ENCODE assay signal across 22 cellular contexts in the genomic region with DNA sequence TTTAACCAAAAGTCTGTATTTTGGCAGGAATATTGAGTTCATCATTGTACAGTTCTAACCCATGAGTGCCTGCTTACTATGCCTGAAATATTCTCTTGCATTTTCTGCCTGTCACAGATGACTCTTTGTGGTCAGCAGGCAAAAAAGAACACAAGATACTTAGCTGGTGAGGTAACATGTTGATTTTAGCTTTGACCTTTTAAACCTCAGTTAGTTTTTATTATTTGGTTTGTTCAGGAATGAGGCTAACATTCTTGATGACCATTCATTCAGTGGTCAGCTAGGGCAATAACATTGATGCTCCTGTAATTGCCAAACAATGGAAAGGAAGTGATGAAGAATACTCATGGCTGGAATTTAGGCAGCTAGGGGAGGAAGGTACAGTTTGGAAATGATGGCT.
A peak's percentile ranks its signal among the peaks of the same experiment; 100 is the strongest.
DNase-seq lines count a peak whose midpoint lies in the region; ATAC-seq, FAIRE-seq and TF ChIP-seq lines count a peak whose summit lies in the region.
"Had no signal": no experiment of that assay in that cellular context is flagged by ENCODE, and none has a peak within 500 bp of the region (broad histone marks: within the 10 kb centered on the region; RNA-seq: fewer than 3 reads in every experiment).

No MANE protein-coding gene starts in this region.

- H2AFZ ChIP-seq in hepatocyte, result no peak overlapping the region

- H3K36me3 Mint-ChIP-seq in CD8-positive, alpha-beta memory T cell, result no peaks in the 10 kb centered on the region
- H3K36me3 Mint-ChIP-seq: activated naive CD8-positive, alpha-beta T cell treated with anti-CD3 and anti-CD28 coated beads, Interleukin-2, amount 10 ng/mL, durations not matched to agents 7 days and 5 days had no signal

- H3K4me2 ChIP-seq in hepatocyte, result no peak overlapping the region

- no peak overlapping the region for H3K4me3 Mint-ChIP-seq in CD8-positive, alpha-beta memory T cell
- H3K4me3 Mint-ChIP-seq: activated CD4-positive, alpha-beta T cell treated with anti-CD3 and anti-CD28 coated beads, Interleukin-2, amount 10 ng/mL, durations not matched to agents 24 days and 14 days; activated naive CD8-positive, alpha-beta T cell treated with anti-CD3 and anti-CD28 coated beads, Interleukin-2, amount 10 ng/mL, durations not matched to agents 7 days and 5 days; activated T-cell treated with anti-CD3 and anti-CD28 coated beads, Interleukin-2, amount 50 U/mL, for 24 hours; dendritic cell treated with granulocyte-macrophage colony-stimulating factor and Interleukin-4, amounts not matched to agents 40 ng/mL and 50 ng/mL, for 4 days; IgD-negative memory B cell; naive B cell had no signal

- H3K27ac Mint-ChIP-seq in CD8-positive, alpha-beta memory T cell, result no peak overlapping the region
- H3K27ac Mint-ChIP-seq: activated CD4-positive, alpha-beta T cell treated with anti-CD3 and anti-CD28 coated beads, Interleukin-2, amount 10 ng/mL, durations not matched to agents 24 days and 14 days; activated naive CD8-positive, alpha-beta T cell treated with anti-CD3 and anti-CD28 coated beads, Interleukin-2, amount 10 ng/mL, durations not matched to agents 7 days and 5 days; activated T-cell treated with anti-CD3 and anti-CD28 coated beads, Interleukin-2, amount 50 U/mL, for 24 hours; dendritic cell treated with granulocyte-macrophage colony-stimulating factor and Interleukin-4, amounts not matched to agents 40 ng/mL and 50 ng/mL, for 4 days; IgD-negative memory B cell; naive B cell had no signal

- peak; percentile 26 for DNase-seq in HTR-8/SVneo (ENCODE audit: insufficient read length, low spot score)
- peak; percentile 81 for DNase-seq in brain microvascular endothelial cell
- DNase-seq in hepatocyte (ENCODE audit: low spot score), result no peak
- peak; percentile 17 for DNase-seq in smooth muscle cell of the brain vasculature (ENCODE audit: low read depth, low spot score)
- DNase-seq in occipital lobe (lab: John Stamatoyannopoulos, UW), result no peak
- no peak for DNase-seq in CD8-positive, alpha-beta memory T cell
- DNase-seq: activated CD4-positive, alpha-beta T cell treated with anti-CD3 and anti-CD28 coated beads, Interleukin-2, amount 10 ng/mL, durations not matched to agents 24 days and 14 days; activated naive CD8-positive, alpha-beta T cell treated with anti-CD3 and anti-CD28 coated beads, Interleukin-2, amount 10 ng/mL, durations not matched to agents 7 days and 5 days; activated T-cell treated with anti-CD3 and anti-CD28 coated beads, Interleukin-2, amount 50 U/mL, for 24 hours; gastrocnemius medialis; GF-D8; naive B cell; NCI-H1436; NCI-H510A treated with DMSO at 0.1 percent for 48 hours; Peyer's patch; stimulated activated naive CD4-positive, alpha-beta T cell had no signal

- no peak overlapping the region for H3K4me3 ChIP-seq in brain microvascular endothelial cell (ENCODE audit: low read depth, low read length)
- no peak overlapping the region for H3K4me3 ChIP-seq in hepatocyte
- no peak overlapping the region for H3K4me3 ChIP-seq in CD8-positive, alpha-beta memory T cell (ENCODE audit: low read length)
- H3K4me3 ChIP-seq: gastrocnemius medialis, Peyer's patch, right atrium auricular region had no signal

- H3K27ac ChIP-seq in brain microvascular endothelial cell (peak overlapping the region; percentile 39), hepatocyte (peak overlapping the region; percentile 1)
- H3K27ac ChIP-seq in CD8-positive, alpha-beta memory T cell (ENCODE audit: low read depth, low read length), result no peak overlapping the region
- H3K27ac ChIP-seq: gastrocnemius medialis, Peyer's patch, right atrium auricular region had no signal

- FAIRE-seq in HTR-8/SVneo (lab: Jason Lieb, UNC), result no peak
- FAIRE-seq: GM18507 had no signal

- CTCF ChIA-PET in CD8-positive, alpha-beta memory T cell (lab: Charles Lee), result no interaction called here

- H3K4me1 Mint-ChIP-seq in CD8-positive, alpha-beta memory T cell, result no peaks in the 10 kb centered on the region
- H3K4me1 Mint-ChIP-seq: activated CD4-positive, alpha-beta T cell treated with anti-CD3 and anti-CD28 coated beads, Interleukin-2, amount 10 ng/mL, durations not matched to agents 24 days and 14 days; activated naive CD8-positive, alpha-beta T cell treated with anti-CD3 and anti-CD28 coated beads, Interleukin-2, amount 10 ng/mL, durations not matched to agents 7 days and 5 days; IgD-negative memory B cell; naive B cell had no signal

- no peaks in the 10 kb centered on the region for H3K27me3 Mint-ChIP-seq in CD8-positive, alpha-beta memory T cell
- H3K27me3 Mint-ChIP-seq: activated CD4-positive, alpha-beta T cell treated with anti-CD3 and anti-CD28 coated beads, Interleukin-2, amount 10 ng/mL, durations not matched to agents 24 days and 14 days; activated naive CD8-positive, alpha-beta T cell treated with anti-CD3 and anti-CD28 coated beads, Interleukin-2, amount 10 ng/mL, durations not matched to agents 7 days and 5 days; activated T-cell treated with anti-CD3 and anti-CD28 coated beads, Interleukin-2, amount 50 U/mL, for 24 hours; dendritic cell treated with granulocyte-macrophage colony-stimulating factor and Interleukin-4, amounts not matched to agents 40 ng/mL and 50 ng/mL, for 4 days; IgD-negative memory B cell; naive B cell had no signal

- no peaks in the 10 kb centered on the region for H4K20me1 ChIP-seq in hepatocyte (ENCODE audit: insufficient read depth, poor library complexity, severe bottlenecking)

- peaks cover 15 to 27% (median 21%) of the 10 kb centered on the region in 5 donors for H3K9me3 Mint-ChIP-seq in CD8-positive, alpha-beta memory T cell

- ATAC-seq in GM18858 (IDR thresholded peaks at IDR 0.05; ENCODE audit: unreplicated experiment) (no peak), GM21390 (IDR thresholded peaks at IDR 0.05; ENCODE audit: unreplicated experiment) (no peak)
- ATAC-seq: gastrocnemius medialis had no signal

- in situ Hi-C loops in brain microvascular endothelial cell (cut with HindIII; ENCODE audit: low pct_ligation_motif_present, low sequenced_read_pairs), result no loop called here

- no peaks in the 10 kb centered on the region for H3K9me3 ChIP-seq in hepatocyte (ENCODE audit: low read depth)
- H3K9me3 ChIP-seq in CD8-positive, alpha-beta memory T cell (ENCODE audit: low read length), result no peaks in the 10 kb centered on the region
- H3K9me3 ChIP-seq: gastrocnemius medialis had no signal

- no peaks in the 10 kb centered on the region for H3K9me2 ChIP-seq in hepatocyte (replicated peaks; ENCODE audit: insufficient read depth)

- H3K4me1 ChIP-seq in hepatocyte (ENCODE audit: insufficient read depth), result no peaks in the 10 kb centered on the region
- H3K4me1 ChIP-seq in CD8-positive, alpha-beta memory T cell (ENCODE audit: insufficient read depth, low read length), result no peaks in the 10 kb centered on the region
- H3K4me1 ChIP-seq: gastrocnemius medialis, Peyer's patch, right atrium auricular region had no signal

- no peak for TF ChIP-seq CTCF in brain microvascular endothelial cell (IDR thresholded peaks at IDR 0.05; ENCODE audit: low read depth, low read length, missing control alignments)
- TF ChIP-seq CTCF in hepatocyte (IDR thresholded peaks at IDR 0.05; ENCODE audit: poor library complexity), result no peak

- H3K79me2 ChIP-seq in hepatocyte, result no peaks in the 10 kb centered on the region

- H3K27me3 ChIP-seq in brain microvascular endothelial cell (replicated peaks) (no peaks in the 10 kb centered on the region), hepatocyte (no peaks in the 10 kb centered on the region)
- H3K27me3 ChIP-seq in CD8-positive, alpha-beta memory T cell (ENCODE audit: insufficient read depth, low read length, poor library complexity, severe bottlenecking), result no peaks in the 10 kb centered on the region
- H3K27me3 ChIP-seq: gastrocnemius medialis, Peyer's patch, right atrium auricular region had no signal

- H3K36me3 ChIP-seq in brain microvascular endothelial cell (replicated peaks) (no peaks in the 10 kb centered on the region), hepatocyte (replicated peaks; ENCODE audit: insufficient read depth, low read depth) (no peaks in the 10 kb centered on the region)
- no peaks in the 10 kb centered on the region for H3K36me3 ChIP-seq in CD8-positive, alpha-beta memory T cell (ENCODE audit: insufficient read depth, low read length)
- H3K36me3 ChIP-seq: gastrocnemius medialis, Peyer's patch, right atrium auricular region had no signal

- POLR2A ChIA-PET in CD8-positive, alpha-beta memory T cell (lab: Charles Lee), result no interaction called here

Comparison
In these comparisons a context has a peak if more than half of its experiments do, and no peak if none do; other contexts are left out.
1. DNase-seq: peak in HTR-8/SVneo (single experiment), brain microvascular endothelial cell (single experiment) and smooth muscle cell of the brain vasculature (single experiment); none in hepatocyte (single experiment), occipital lobe (single experiment) and CD8-positive, alpha-beta memory T cell (0 of 5).